ENCODE assay signal across 19 cellular contexts in the genomic region with DNA sequence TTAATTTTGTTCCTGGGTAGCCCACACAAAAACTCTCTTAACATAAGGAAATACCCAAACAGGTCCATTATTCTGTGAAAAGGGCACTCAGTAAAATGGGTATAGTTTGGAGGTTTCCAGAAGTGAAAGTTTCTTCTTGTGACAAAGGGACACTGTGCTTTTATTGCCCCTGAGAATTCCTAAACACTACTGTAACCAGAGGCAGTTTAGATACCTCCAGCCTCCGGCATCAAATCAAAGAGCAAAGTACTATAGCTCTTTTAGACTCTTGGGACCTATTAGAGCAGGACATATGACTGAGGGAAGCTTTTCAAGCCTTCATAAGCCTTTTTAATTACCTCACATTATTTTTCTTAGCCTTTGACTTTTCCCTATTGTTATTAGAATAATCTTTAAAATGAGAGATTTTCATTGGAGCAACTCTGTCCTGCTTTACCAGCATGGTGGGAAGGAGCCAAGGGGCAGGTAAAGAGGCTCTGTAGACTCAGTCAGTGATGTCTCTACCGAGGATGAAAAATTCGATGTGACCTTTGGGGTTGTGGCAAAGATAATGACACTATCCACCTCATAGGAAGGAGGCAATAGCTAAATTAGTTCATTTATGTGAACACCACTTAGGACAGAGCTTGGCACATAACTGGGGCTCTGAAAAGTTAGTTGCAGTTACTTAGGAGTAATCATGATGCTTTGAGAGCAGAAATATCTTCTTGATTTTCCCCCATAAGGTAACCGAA.
"Had no signal": no experiment of that assay in that cellular context is flagged by ENCODE, and none has a peak within 500 bp of the region (broad histone marks: within the 10 kb centered on the region; RNA-seq: fewer than 3 reads in every experiment).

No MANE protein-coding gene starts in this region.

- H3K9me3 Mint-ChIP-seq: effector memory CD8-positive, alpha-beta T cell; memory B cell; stimulated activated memory B cell treated with anti-CD40 and anti-IgM and Interleukin-4, amounts not matched to agents 10 μg/mL and 1 μg/mL and 100 μg/mL, for 72 hours; stimulated activated naive CD8-positive, alpha-beta T cell treated with anti-CD3 and anti-CD28 coated beads, Interleukin-15, Interleukin-2, amounts not matched to agents 100 ng/mL and 50 ng/mL, for 24 hours had no signal

- H3K27ac ChIP-seq: prostate gland, right atrium auricular region, suprapubic skin, vagina had no signal

- ATAC-seq: effector memory CD8-positive, alpha-beta T cell; sciatic nerve; stimulated activated memory B cell treated with anti-CD40 and anti-IgM and Interleukin-4, amounts not matched to agents 10 μg/mL and 1 μg/mL and 100 μg/mL, for 72 hours had no signal

- H3K4me3 Mint-ChIP-seq: effector memory CD8-positive, alpha-beta T cell; memory B cell; nephron; stimulated activated memory B cell treated with anti-CD40 and anti-IgM and Interleukin-4, amounts not matched to agents 10 μg/mL and 1 μg/mL and 100 μg/mL, for 72 hours; stimulated activated naive CD8-positive, alpha-beta T cell treated with anti-CD3 and anti-CD28 coated beads, Interleukin-15, Interleukin-2, amounts not matched to agents 100 ng/mL and 50 ng/mL, for 24 hours had no signal

- H3K27me3 Mint-ChIP-seq: effector memory CD8-positive, alpha-beta T cell; memory B cell; stimulated activated memory B cell treated with anti-CD40 and anti-IgM and Interleukin-4, amounts not matched to agents 10 μg/mL and 1 μg/mL and 100 μg/mL, for 72 hours; stimulated activated naive CD8-positive, alpha-beta T cell treated with anti-CD3 and anti-CD28 coated beads, Interleukin-15, Interleukin-2, amounts not matched to agents 100 ng/mL and 50 ng/mL, for 24 hours had no signal

- H3K27ac Mint-ChIP-seq: memory B cell; nephron; stimulated activated memory B cell treated with anti-CD40 and anti-IgM and Interleukin-4, amounts not matched to agents 10 μg/mL and 1 μg/mL and 100 μg/mL, for 72 hours; stimulated activated naive CD8-positive, alpha-beta T cell treated with anti-CD3 and anti-CD28 coated beads, Interleukin-15, Interleukin-2, amounts not matched to agents 100 ng/mL and 50 ng/mL, for 24 hours had no signal

- H3K4me3 ChIP-seq: lung, prostate gland, right atrium auricular region, smooth muscle cell, suprapubic skin, vagina had no signal

- H3K4me1 Mint-ChIP-seq: nephron had no signal

- H3K9me3 ChIP-seq: prostate gland, right atrium auricular region, suprapubic skin, vagina had no signal

- DNase-seq: cortex of kidney; effector memory CD8-positive, alpha-beta T cell; kidney; nucleus accumbens; stimulated activated CD4-positive, alpha-beta T cell treated with anti-CD3 and anti-CD28 coated beads, Interleukin-12 subunit alpha, Interleukin-12 subunit beta, amount 100 ng/mL, for 4 hours; stimulated activated CD4-positive, alpha-beta T cell treated with anti-CD3 and anti-CD28 coated beads, Interleukin-1b, Interleukin-23, amount 100 ng/mL, for 48 hours; stimulated activated CD4-positive, alpha-beta T cell treated with anti-CD3 and anti-CD28 coated beads, Interleukin-4, amount 100 ng/mL, for 24 hours; trophoblast cell had no signal

- H3K27me3 ChIP-seq: right atrium auricular region, suprapubic skin, vagina had no signal

- H3K4me2 ChIP-seq: smooth muscle cell had no signal

- H3K4me1 ChIP-seq: prostate gland, right atrium auricular region, suprapubic skin, vagina had no signal

- H3K36me3 ChIP-seq: prostate gland, right atrium auricular region, suprapubic skin, vagina had no signal
